In genomic region chr20:57265649-57266250, GRCh38 we compare ENCODE assay signal across 11 cellular contexts. TPM values are rescaled to one million over a fixed set of nuclear protein-coding genes. Genes with fewer than 3 reads are reported as not detected.
A peak's percentile ranks its signal among the peaks of the same experiment; 100 is the strongest.
DNase-seq lines count a peak whose midpoint lies in the region; ATAC-seq and TF ChIP-seq lines count a peak whose summit lies in the region.
"Had no signal": no experiment of that assay in that cellular context is flagged by ENCODE, and none has a peak within 500 bp of the region (broad histone marks: within the 10 kb centered on the region; RNA-seq: fewer than 3 reads in every experiment).

No MANE protein-coding gene starts in this region.

- in situ Hi-C loops in transverse colon (cut with MboI; ENCODE audit: low pct_ligation_motif_present in 1 of 4, low pct_unique_long_range_greater_than_20kb in 1 of 4, low sequenced_read_pairs in 3 of 4) = no loop called here

- peaks cover 52% of the 10 kb centered on the region for H3K4me1 ChIP-seq in ectodermal cell (ENCODE audit: control insufficient read depth, insufficient read depth, low read length)
- no peaks in the 10 kb centered on the region for H3K4me1 ChIP-seq in lower lobe of right lung
- H3K4me1 ChIP-seq in transverse colon = peaks cover 0 to 19% (median 11%) of the 10 kb centered on the region in 4 donors

- TF ChIP-seq CTCF in lower lobe of right lung (IDR thresholded peaks at IDR 0.05) = no peak
- TF ChIP-seq CTCF in transverse colon (IDR thresholded peaks at IDR 0.05) = no peak

- no peaks in the 10 kb centered on the region for H3K36me3 Mint-ChIP-seq in activated naive CD4-positive, alpha-beta T cell treated with anti-CD3 and anti-CD28 coated beads for 36 hours (ENCODE audit: low read depth)
- H3K36me3 Mint-ChIP-seq: naive B cell had no signal

- H3K4me3 Mint-ChIP-seq in activated naive CD4-positive, alpha-beta T cell treated with anti-CD3 and anti-CD28 coated beads for 36 hours = no peak overlapping the region
- H3K4me3 Mint-ChIP-seq: activated T-cell treated with anti-CD3 and anti-CD28 coated beads, Interleukin-2, amount 50 U/mL, for 4 hours; naive B cell had no signal

- H3K9me3 Mint-ChIP-seq in activated naive CD4-positive, alpha-beta T cell treated with anti-CD3 and anti-CD28 coated beads for 36 hours = no peaks in the 10 kb centered on the region
- H3K9me3 Mint-ChIP-seq: activated T-cell treated with anti-CD3 and anti-CD28 coated beads, Interleukin-2, amount 50 U/mL, for 4 hours had no signal

- H3K27ac ChIP-seq in ectodermal cell (ENCODE audit: insufficient read depth, low read depth, low read length, poor library complexity, severe bottlenecking) = no peak overlapping the region
- H3K27ac ChIP-seq in lower lobe of right lung = no peak overlapping the region
- peak overlapping the region in 1 of 4 donors; percentile 12 for H3K27ac ChIP-seq in transverse colon
- H3K27ac ChIP-seq: SJSA1 had no signal

- peaks cover 5% of the 10 kb centered on the region for H3K4me1 Mint-ChIP-seq in activated naive CD4-positive, alpha-beta T cell treated with anti-CD3 and anti-CD28 coated beads for 36 hours (ENCODE audit: low read depth)

- peaks cover 57% of the 10 kb centered on the region for H3K27me3 ChIP-seq in ectodermal cell (ENCODE audit: control insufficient read depth, insufficient read depth, low read length, poor library complexity, severe bottlenecking)
- peaks cover 73% of the 10 kb centered on the region for H3K27me3 ChIP-seq in lower lobe of right lung (ENCODE audit: low read depth)
- H3K27me3 ChIP-seq in transverse colon = peaks cover 82% of the 10 kb centered on the region

- H3K4me3 ChIP-seq in ectodermal cell (ENCODE audit: insufficient read depth, low read depth, low read length) (peak overlapping the region; percentile 67), lower lobe of right lung (peak overlapping the region; percentile 41), transverse colon (peak overlapping the region in 3 of 4 donors; percentile 13 to 38 (median 34))
- H3K4me3 ChIP-seq: SJSA1 had no signal

- H3K9me3 ChIP-seq in ectodermal cell (ENCODE audit: control insufficient read depth, low read length) (no peaks in the 10 kb centered on the region), lower lobe of right lung (no peaks in the 10 kb centered on the region), transverse colon (no peaks in the 10 kb centered on the region)
- H3K9me3 ChIP-seq: SJSA1 had no signal

- intact Hi-C loops in lower lobe of right lung (cut with DNase I) = no loop called here
- intact Hi-C loops in transverse colon (cut with DNase I; ENCODE audit: low total_unique reads) = no loop called here
- intact Hi-C loops in activated naive CD4-positive, alpha-beta T cell treated with anti-CD3 and anti-CD28 coated beads for 36 hours (cut with micrococcal nuclease) = no loop called here

- peaks cover 70% of the 10 kb centered on the region for H3K27me3 Mint-ChIP-seq in activated naive CD4-positive, alpha-beta T cell treated with anti-CD3 and anti-CD28 coated beads for 36 hours (ENCODE audit: low read depth)

- CTCF ChIA-PET in activated naive CD4-positive, alpha-beta T cell treated with anti-CD3 and anti-CD28 coated beads for 36 hours (lab: Charles Lee) = no interaction called here

- no peak for TF ChIP-seq EP300 in transverse colon (IDR thresholded peaks at IDR 0.05; ENCODE audit: low read depth)

- H3K36me3 ChIP-seq in ectodermal cell (ENCODE audit: control insufficient read depth, insufficient read depth, low read length) = no peaks in the 10 kb centered on the region
- no peaks in the 10 kb centered on the region for H3K36me3 ChIP-seq in lower lobe of right lung
- no peaks in the 10 kb centered on the region for H3K36me3 ChIP-seq in transverse colon
- H3K36me3 ChIP-seq: SJSA1 had no signal

- DNase-seq in NCI-H345 (lab: John Stamatoyannopoulos, UW) = peak; percentile 65
- no peak for DNase-seq in NCI-H345 treated with DMSO at 0.1 percent for 48 hours (lab: John Stamatoyannopoulos, UW; ENCODE audit: unreplicated experiment)
- no peak for DNase-seq in lower lobe of right lung
- no peak for DNase-seq in transverse colon
- DNase-seq in pons (ENCODE audit: low spot score) = no peak
- DNase-seq in activated naive CD4-positive, alpha-beta T cell treated with anti-CD3 and anti-CD28 coated beads for 36 hours = no peak
- no peak for DNase-seq in stimulated activated CD4-positive, alpha-beta T cell treated with anti-CD3 and anti-CD28 coated beads, Interleukin-4, amount 100 ng/mL, for 1 hour
- DNase-seq: activated T-cell treated with anti-CD3 and anti-CD28 coated beads, Interleukin-2, amount 50 U/mL, for 4 hours; naive B cell had no signal

- peak in 1 of 2 donors; percentile 15 for ATAC-seq in lower lobe of right lung

- 0% methylated on average over 62 of the region's 62 CpGs for WGBS in ectodermal cell, 2 experiments
- 3% methylated on average over 31 of the region's 62 CpGs; no CpG with 5 or more reads in 1 of the 2 donors for WGBS in transverse colon (ENCODE audit: low coverage in 1 of 2), 2 donors

- TF ChIP-seq POLR2A in transverse colon (IDR thresholded peaks at IDR 0.05) = no peak

- no peak overlapping the region for H3K27ac Mint-ChIP-seq in activated naive CD4-positive, alpha-beta T cell treated with anti-CD3 and anti-CD28 coated beads for 36 hours
- H3K27ac Mint-ChIP-seq: naive B cell had no signal

RNA-seq across cellular contexts. Expression of gene BMP7, which starts 0.7 kb away (rescaled TPM):
- polyA plus RNA-seq in ectodermal cell (2013, experiment 1 of 4) = 24.1 TPM
- 23.1 TPM for polyA plus RNA-seq in ectodermal cell (2013, experiment 2 of 4)
- 21.6 TPM for polyA plus RNA-seq in ectodermal cell (2013, experiment 3 of 4)
- polyA plus RNA-seq in ectodermal cell (2013, experiment 4 of 4) = 23.3 TPM
- total RNA-seq in lower lobe of right lung (0.74 TPM), transverse colon (1 to 10 TPM in 3 of 4 donors, not detected in 1; 1.4 to 2.2 (median 1.5) TPM)
- not detected for total RNA-seq in activated naive CD4-positive, alpha-beta T cell treated with anti-CD3 and anti-CD28 coated beads for 36 hours
- total RNA-seq: SJSA1 had no signal
